6 cellular contexts compared by ENCODE assay signal in the genomic region with DNA sequence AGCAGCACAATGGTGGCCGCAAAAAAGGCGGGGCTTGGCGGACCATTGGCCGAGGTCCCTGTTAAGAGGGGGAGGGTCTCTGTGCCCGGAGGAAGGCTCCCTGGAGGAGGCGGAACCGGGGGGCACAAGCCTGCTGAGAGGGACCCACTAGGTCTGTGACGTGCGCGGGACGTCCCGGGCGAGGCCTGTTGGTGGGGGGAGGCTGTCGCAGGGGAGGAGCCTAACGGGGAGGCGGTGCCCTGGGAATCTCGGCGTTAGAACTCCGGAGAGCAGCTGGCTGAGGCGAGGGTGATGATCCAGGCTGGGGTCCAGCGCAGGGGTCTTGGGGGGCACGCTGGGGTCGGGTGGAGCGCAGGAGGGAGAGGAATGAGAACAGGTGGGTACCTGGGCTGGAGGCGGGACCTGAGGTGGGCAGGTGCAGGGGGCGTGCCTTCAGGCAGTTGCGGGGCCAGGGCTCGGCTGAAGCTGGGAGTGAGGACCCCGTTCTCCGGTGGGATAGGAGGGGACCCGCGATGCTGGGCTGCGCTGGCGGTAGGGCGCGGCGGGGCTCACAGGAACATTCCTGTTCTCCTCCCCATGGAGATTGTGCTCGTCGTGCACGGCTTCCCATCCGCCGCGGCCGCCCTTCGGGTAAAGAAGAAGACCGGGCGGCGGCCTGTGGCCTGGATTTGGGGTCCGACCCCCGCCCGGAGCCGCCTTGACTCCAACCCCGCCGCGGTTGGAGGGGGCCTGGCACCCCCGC. TPM values are rescaled to one million over a fixed set of nuclear protein-coding genes. Genes with fewer than 3 reads are reported as not detected.
DNase-seq lines count a peak whose midpoint lies in the region; ATAC-seq, FAIRE-seq and TF ChIP-seq lines count a peak whose summit lies in the region.
"Not testable (repeated sequence)": the region's sequence is repeated elsewhere in the genome, so short reads cannot be mapped to it uniquely, and the experiment has no call there.

No MANE protein-coding gene starts in this region.

- DNase-seq in activated CD8-positive, alpha-beta memory T cell treated with anti-CD3 and anti-CD28 coated beads for 24 hours = peak; percentile 64
- DNase-seq in pancreas (peak; percentile 4 to 72 (median 15)), upper lobe of right lung (peak; percentile 64)

- ATAC-seq in pancreas (peak; percentile 67 to 79 (median 72)), upper lobe of right lung (peak; percentile 72)

- H3K27me3 ChIP-seq in HUES48 (ENCODE audit: control insufficient read depth, insufficient read depth, low read length); ectodermal cell (ENCODE audit: control insufficient read depth, insufficient read depth, low read length, poor library complexity, severe bottlenecking); pancreas; upper lobe of right lung: not testable (repeated sequence)

- H3K4me3 ChIP-seq in HUES48 (ENCODE audit: low read depth, low read length) (peak overlapping the region; percentile 47; the same call in 1 of the 2 replicates), ectodermal cell (ENCODE audit: insufficient read depth, low read depth, low read length) (peak overlapping the region; percentile 13), iPS-18c (ENCODE audit: insufficient read depth, low read depth, low read length) (peak overlapping the region; percentile 36; the same call in 1 of the 2 replicates), pancreas (peak overlapping the region; percentile 35 to 49 (median 48)), upper lobe of right lung (peak overlapping the region; percentile 57)

- not testable (repeated sequence) for H3K9ac ChIP-seq in HUES48 (ENCODE audit: low read depth, low read length)

- not testable (repeated sequence) for FAIRE-seq in pancreas (lab: Jason Lieb, UNC)

- intact Hi-C loops in pancreas (cut with DNase I); upper lobe of right lung (cut with DNase I): not testable (repeated sequence)

- not testable (repeated sequence) for H3K9me3 ChIP-seq in HUES48 (ENCODE audit: control insufficient read depth, insufficient read depth, low read length); ectodermal cell (ENCODE audit: control insufficient read depth, low read length); iPS-18c (ENCODE audit: control insufficient read depth, insufficient read depth, low read length); pancreas; upper lobe of right lung

- not testable (repeated sequence) for H3K27ac ChIP-seq in HUES48 (ENCODE audit: low read depth, low read length); ectodermal cell (ENCODE audit: insufficient read depth, low read depth, low read length, poor library complexity, severe bottlenecking); pancreas; upper lobe of right lung

- not testable (repeated sequence) for H3K36me3 ChIP-seq in HUES48 (ENCODE audit: control insufficient read depth, insufficient read depth, low read length); ectodermal cell (ENCODE audit: control insufficient read depth, insufficient read depth, low read length); pancreas; upper lobe of right lung

- not testable (repeated sequence) for H3K4me1 ChIP-seq in HUES48 (ENCODE audit: control insufficient read depth, insufficient read depth, low read length); ectodermal cell (ENCODE audit: control insufficient read depth, insufficient read depth, low read length); pancreas; upper lobe of right lung

- 0 to 3% methylated on average over 11 to 14 of the region's 56 CpGs for WGBS in ectodermal cell, 2 experiments
- WGBS in pancreas, 2 donors = 0 to 2% methylated on average over 14 to 20 of the region's 56 CpGs

- not testable (repeated sequence) for TF ChIP-seq CTCF in pancreas (IDR thresholded peaks at IDR 0.05); upper lobe of right lung (IDR thresholded peaks at IDR 0.05)

RNA-seq across cellular contexts. Expression of a gene that starts 6.7 kb away (rescaled TPM):
- polyA plus RNA-seq in ectodermal cell (2013, experiment 1 of 4) = 13.0 TPM
- 12.4 TPM for polyA plus RNA-seq in ectodermal cell (2013, experiment 2 of 4)
- polyA plus RNA-seq in ectodermal cell (2013, experiment 3 of 4) = 12.7 TPM
- polyA plus RNA-seq in ectodermal cell (2013, experiment 4 of 4) = 14.1 TPM
- total RNA-seq in pancreas = 10 to 100 TPM in 1 of 6 donors, 1 to 10 TPM in 5; 1.0 to 14.7 (median 4.8) TPM
- polyA plus RNA-seq in pancreas = 100 to 1,000 TPM in 1 of 2 donors, 10 to 100 TPM in 1; 64.5 to 106 TPM
- total RNA-seq in upper lobe of right lung = 10.6 TPM

RNA-seq across cellular contexts. Expression of a gene that starts 12.0 kb away (rescaled TPM):
- polyA plus RNA-seq in ectodermal cell (2013, experiment 1 of 4) = 7.8 TPM
- 12.1 TPM for polyA plus RNA-seq in ectodermal cell (2013, experiment 2 of 4)
- 11.3 TPM for polyA plus RNA-seq in ectodermal cell (2013, experiment 3 of 4)
- polyA plus RNA-seq in ectodermal cell (2013, experiment 4 of 4) = 4.8 TPM
- total RNA-seq in pancreas (10 to 100 TPM in 4 of 6 donors, 1 to 10 TPM in 2; 9.0 to 25.0 (median 14.0) TPM), upper lobe of right lung (49.4 TPM)
- polyA plus RNA-seq in pancreas = 10 to 100 TPM; 61.8 to 63.8 TPM

RNA-seq across cellular contexts. Expression of a gene that starts 12.2 kb away (rescaled TPM):
- polyA plus RNA-seq in ectodermal cell (2013, experiment 1 of 4) = 54.1 TPM
- 54.1 TPM for polyA plus RNA-seq in ectodermal cell (2013, experiment 2 of 4)
- 59.3 TPM for polyA plus RNA-seq in ectodermal cell (2013, experiment 3 of 4)
- 52.2 TPM for polyA plus RNA-seq in ectodermal cell (2013, experiment 4 of 4)
- total RNA-seq in pancreas (10 to 100 TPM; 17.3 to 39.1 (median 30.6) TPM), upper lobe of right lung (59.3 TPM)
- 100 to 1,000 TPM in 1 of 2 donors, 10 to 100 TPM in 1; 77.2 to 138 TPM for polyA plus RNA-seq in pancreas

RNA-seq across cellular contexts. Expression of a gene that starts 22.3 kb away (rescaled TPM):
- 9.8 TPM for polyA plus RNA-seq in ectodermal cell (2013, experiment 1 of 4)
- 6.3 TPM for polyA plus RNA-seq in ectodermal cell (2013, experiment 2 of 4)
- polyA plus RNA-seq in ectodermal cell (2013, experiment 3 of 4) = 7.1 TPM
- polyA plus RNA-seq in ectodermal cell (2013, experiment 4 of 4) = 6.0 TPM
- total RNA-seq in pancreas = 10 to 100 TPM in 3 of 6 donors, 1 to 10 TPM in 3; 2.1 to 26.4 (median 9.7) TPM
- 10 to 100 TPM; 12.2 to 14.9 TPM for polyA plus RNA-seq in pancreas
- 70.0 TPM for total RNA-seq in upper lobe of right lung

RNA-seq across cellular contexts. Expression of a gene that starts 42.6 kb away (rescaled TPM):
- polyA plus RNA-seq in ectodermal cell (2013, experiment 1 of 4) = 3.2 TPM
- polyA plus RNA-seq in ectodermal cell (2013, experiment 2 of 4) = 8.2 TPM
- polyA plus RNA-seq in ectodermal cell (2013, experiment 3 of 4) = 0.75 TPM
- 4.3 TPM for polyA plus RNA-seq in ectodermal cell (2013, experiment 4 of 4)
- 10 to 100 TPM in 1 of 6 donors, 1 to 10 TPM in 4, under 1 TPM in 1; 0.70 to 14.4 (median 5.3) TPM for total RNA-seq in pancreas
- 1 to 10 TPM; 6.9 to 10.0 TPM for polyA plus RNA-seq in pancreas
- 19.9 TPM for total RNA-seq in upper lobe of right lung
